8 cellular contexts compared by ENCODE assay signal in the genomic region with DNA sequence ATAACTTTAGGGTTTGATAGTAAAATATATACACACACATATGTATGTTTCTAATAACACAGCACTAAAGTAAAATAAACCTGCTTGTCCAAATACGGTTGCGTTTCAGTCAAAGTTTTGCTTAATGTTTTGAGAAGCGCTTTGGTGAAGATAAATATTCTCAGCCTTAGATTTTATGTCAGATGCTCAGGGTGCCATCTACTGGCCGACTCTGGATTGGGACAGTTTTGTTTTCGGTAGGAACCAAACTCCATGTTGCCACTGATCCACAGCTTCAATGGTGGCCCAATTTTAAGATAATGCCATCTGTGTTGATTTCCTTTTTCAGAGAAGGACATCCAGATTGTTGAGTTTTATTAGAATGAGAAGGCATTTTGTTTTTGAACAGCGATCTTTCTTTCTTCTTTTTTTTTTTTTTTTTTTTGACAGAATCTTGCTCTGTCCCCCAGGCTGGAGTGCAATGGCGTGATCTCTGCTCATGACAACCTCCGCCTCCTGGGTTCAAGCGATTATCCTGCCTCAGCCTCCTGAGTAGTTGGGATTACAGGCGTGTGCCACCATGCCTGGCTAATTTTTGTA. TPM values are rescaled to one million over a fixed set of nuclear protein-coding genes. Genes with fewer than 3 reads are reported as not detected.
DNase-seq lines count a peak whose midpoint lies in the region; ATAC-seq and TF ChIP-seq lines count a peak whose summit lies in the region.

No MANE protein-coding gene starts in this region.

- 28% methylated on average over 10 of the region's 10 CpGs for WGBS in suprapubic skin

- no peak for TF ChIP-seq POLR2A in suprapubic skin (IDR thresholded peaks at IDR 0.05)

- H3K9me3 ChIP-seq in suprapubic skin, result peaks cover 3% of the 10 kb centered on the region

- DNase-seq in activated gamma-delta T cell treated with Interleukin-2 at 50 U/mL for 16 hours (peak; percentile 40), activated gamma-delta T cell (lab: John Stamatoyannopoulos, UW) (no peak), NCI-H2171 treated with DMSO at 0.1 percent for 48 hours (lab: John Stamatoyannopoulos, UW) (peak; percentile 41), epithelial cell of esophagus (ENCODE audit: low read depth) (peak; percentile 73), mucosa of gallbladder (ENCODE audit: low spot score) (peak; percentile 67), suprapubic skin (ENCODE audit: low spot score in 2 of 2) (no peak)
- peak; percentile 17 to 39 for DNase-seq in activated CD4-positive, alpha-beta T cell treated with anti-CD3 and anti-CD28 coated beads, Interleukin-2, amount 50 U/mL, for 4 hours

- ATAC-seq in HG02938 (IDR thresholded peaks at IDR 0.05; ENCODE audit: unreplicated experiment), result peak; percentile 83

- peaks cover 2% of the 10 kb centered on the region for H3K27me3 ChIP-seq in suprapubic skin

- H3K4me1 ChIP-seq in suprapubic skin, result peaks cover 2% of the 10 kb centered on the region

- TF ChIP-seq EP300 in suprapubic skin (IDR thresholded peaks at IDR 0.05), result no peak

- TF ChIP-seq CTCF in epithelial cell of esophagus (IDR thresholded peaks at IDR 0.05; ENCODE audit: insufficient read depth, low read depth, low read length, missing control alignments) (peak; percentile 86), suprapubic skin (IDR thresholded peaks at IDR 0.05) (peak; percentile 39 to 50)

- H3K4me3 ChIP-seq in epithelial cell of esophagus (ENCODE audit: low read length), result no peak overlapping the region
- H3K4me3 ChIP-seq in suprapubic skin, result no peak overlapping the region

- no peaks in the 10 kb centered on the region for H3K36me3 ChIP-seq in suprapubic skin

- no peak overlapping the region for H3K27ac ChIP-seq in suprapubic skin

RNA-seq across cellular contexts. Expression of gene LLPH, which starts 43.1 kb away (rescaled TPM):
- total RNA-seq in mucosa of gallbladder (16.5 TPM), suprapubic skin (1 to 10 TPM; 6.4 to 8.3 (median 6.7) TPM)

Comparison
In these comparisons a context has a peak if more than half of its experiments do, and no peak if none do; other contexts are left out.
1. DNase-seq: peak in activated gamma-delta T cell treated with Interleukin-2 at 50 U/mL for 16 hours (single experiment), NCI-H2171 treated with DMSO at 0.1 percent for 48 hours (single experiment), activated CD4-positive, alpha-beta T cell treated with anti-CD3 and anti-CD28 coated beads, Interleukin-2, amount 50 U/mL, for 4 hours (2 of 2), epithelial cell of esophagus (single experiment) and mucosa of gallbladder (single experiment); none in activated gamma-delta T cell (single experiment) and suprapubic skin (0 of 2).